In the genomic region with DNA sequence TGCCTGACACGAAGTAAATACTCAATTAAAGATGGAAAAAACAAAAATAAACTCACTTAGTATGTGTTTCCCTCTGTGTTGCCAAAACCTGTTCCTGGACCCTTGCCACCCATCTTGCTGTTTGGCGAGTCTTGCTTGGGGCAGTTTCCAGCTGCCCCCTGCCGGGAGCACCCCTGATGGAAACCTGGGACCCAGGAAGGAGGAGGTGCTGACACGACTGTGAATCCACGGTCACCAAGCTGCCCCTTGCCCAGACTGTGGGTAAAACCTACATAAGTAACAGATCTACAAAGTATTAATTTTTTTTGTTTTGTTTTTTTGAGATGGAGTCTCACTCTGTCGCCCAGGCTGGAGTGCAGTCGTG, we compare ENCODE assay signal across 15 cellular contexts.
"Had no signal": no experiment of that assay in that cellular context is flagged by ENCODE, and none has a peak within 500 bp of the region (broad histone marks: within the 10 kb centered on the region; RNA-seq: fewer than 3 reads in every experiment).

No MANE protein-coding gene starts in this region.

- ATAC-seq: effector memory CD8-positive, alpha-beta T cell; foreskin keratinocyte; naive thymus-derived CD4-positive, alpha-beta T cell had no signal

- DNase-seq: activated gamma-delta T cell treated with Interleukin-2 at 50 U/mL for 16 hours; activated T-cell treated with anti-CD3 and anti-CD28 coated beads, Interleukin-2, amount 50 U/mL, for 1 hour; effector memory CD8-positive, alpha-beta T cell; foreskin keratinocyte; immature natural killer cell; left ventricle myocardium inferior; retina; spleen; stimulated activated CD4-positive, alpha-beta T cell treated with anti-CD3 and anti-CD28 coated beads, Interleukin-4, amount 100 ng/mL, for 24 hours; uterus had no signal

- H3K27me3 Mint-ChIP-seq: activated naive CD4-positive, alpha-beta T cell treated with anti-CD3 and anti-CD28 coated beads, Interleukin-2, amount 50 U/mL, for 24 hours had no signal

- H3K27me3 ChIP-seq: spleen, testis, uterus had no signal

- H3K4me1 ChIP-seq: left ventricle myocardium inferior, uterus had no signal

- H3K4me3 ChIP-seq: left ventricle myocardium inferior, testis, uterus had no signal

- H3K4me3 Mint-ChIP-seq: activated naive CD4-positive, alpha-beta T cell treated with anti-CD3 and anti-CD28 coated beads, Interleukin-2, amount 50 U/mL, for 24 hours; brain; effector memory CD8-positive, alpha-beta T cell; immature natural killer cell; naive thymus-derived CD4-positive, alpha-beta T cell; neural crest cell had no signal

- H3K36me3 Mint-ChIP-seq: activated naive CD4-positive, alpha-beta T cell treated with anti-CD3 and anti-CD28 coated beads, Interleukin-2, amount 50 U/mL, for 24 hours; brain; immature natural killer cell; naive thymus-derived CD4-positive, alpha-beta T cell had no signal

- H3K36me3 ChIP-seq: left ventricle myocardium inferior, spleen, uterus had no signal

- H3K9me3 ChIP-seq: left ventricle myocardium inferior, spleen, testis, uterus had no signal

- H3K27ac Mint-ChIP-seq: activated naive CD4-positive, alpha-beta T cell treated with anti-CD3 and anti-CD28 coated beads, Interleukin-2, amount 50 U/mL, for 24 hours; brain had no signal

- H3K27ac ChIP-seq: foreskin keratinocyte, left ventricle myocardium inferior, testis, uterus had no signal

- H3K9me3 Mint-ChIP-seq: activated naive CD4-positive, alpha-beta T cell treated with anti-CD3 and anti-CD28 coated beads, Interleukin-2, amount 50 U/mL, for 24 hours; brain; effector memory CD8-positive, alpha-beta T cell; immature natural killer cell; naive thymus-derived CD4-positive, alpha-beta T cell; neural crest cell had no signal

- H3K4me1 Mint-ChIP-seq: brain, neural crest cell had no signal
